In the genomic region with DNA sequence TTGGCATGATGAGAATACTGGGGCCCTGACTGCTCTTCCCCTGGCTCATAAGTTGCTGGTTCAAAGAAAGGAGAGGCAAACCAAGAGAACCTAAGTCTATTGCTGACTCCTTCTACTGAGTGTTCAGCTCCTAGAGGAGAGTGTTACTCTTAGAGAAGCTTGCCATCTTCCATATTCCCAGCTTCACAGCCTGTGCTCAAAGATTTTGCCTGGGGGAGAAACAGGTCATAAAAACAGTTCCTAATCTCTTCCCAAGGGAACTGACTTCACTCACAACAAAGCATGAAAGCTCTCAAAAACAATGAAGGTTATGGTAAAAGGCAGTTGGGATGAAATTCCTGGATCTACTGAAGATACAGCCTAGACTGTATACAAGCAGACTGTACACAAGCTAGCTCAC, we compare ENCODE assay signal across 21 cellular contexts.
"Had no signal": no experiment of that assay in that cellular context is flagged by ENCODE, and none has a peak within 500 bp of the region (broad histone marks: within the 10 kb centered on the region; RNA-seq: fewer than 3 reads in every experiment).

No MANE protein-coding gene starts in this region.

- DNase-seq: activated CD4-positive, alpha-beta T cell treated with anti-CD3 and anti-CD28 coated beads, Interleukin-2, amount 10 ng/mL, durations not matched to agents 7 days and 5 days; activated CD4-positive, CD25-positive, alpha-beta regulatory T cell; activated CD8-positive, alpha-beta memory T cell treated with anti-CD3 and anti-CD28 coated beads, Interleukin-2, amount 50 U/mL, for 48 hours; activated effector memory CD4-positive, alpha-beta T cell treated with anti-CD3 and anti-CD28 coated beads, Interleukin-2, amount 50 U/mL, for 16 hours; activated naive CD4-positive, alpha-beta T cell treated with anti-CD3 and anti-CD28 coated beads, Interleukin-2, amount 50 U/mL, for 16 hours; activated T-cell treated with anti-CD3 and anti-CD28 coated beads, Interleukin-2, amount 50 U/mL, for 48 hours; cerebellar nuclear complex; cortex of kidney; esophagus squamous epithelium; foreskin melanocyte; kidney; stimulated activated CD4-positive, alpha-beta T cell treated with anti-CD3 and anti-CD28 coated beads, Interleukin-12 subunit alpha, Interleukin-12 subunit beta, amount 100 ng/mL, for 4 hours; stimulated activated CD4-positive, alpha-beta T cell treated with anti-CD3 and anti-CD28 coated beads, Interleukin-1b, Interleukin-23, amount 100 ng/mL, for 48 hours; stimulated activated naive CD8-positive, alpha-beta T cell treated with anti-CD3 and anti-CD28 coated beads, Interleukin-15, Interleukin-2, amounts not matched to agents 100 U/mL and 50 U/mL, for 24 hours; substantia nigra; tibial artery had no signal

- H3K36me3 ChIP-seq: breast epithelium, prostate gland had no signal

- H3K27ac ChIP-seq: breast epithelium, esophagus squamous epithelium, prostate gland, right atrium auricular region, tibial artery had no signal

- H3K4me1 ChIP-seq: breast epithelium, esophagus squamous epithelium, prostate gland, right atrium auricular region, tibial artery had no signal

- H3K4me3 ChIP-seq: breast epithelium, esophagus squamous epithelium, prostate gland, right atrium auricular region, tibial artery had no signal

- H3K4me3 Mint-ChIP-seq: activated CD4-positive, alpha-beta T cell treated with anti-CD3 and anti-CD28 coated beads, Interleukin-2, amount 10 ng/mL, durations not matched to agents 7 days and 5 days; T-helper 2 cell treated with Interferon-gamma antibody and Interleukin-4, amounts not matched to agents 5 μg/mL and 100 μg/mL, for 36 hours had no signal

- H3K27me3 Mint-ChIP-seq: activated CD4-positive, alpha-beta T cell treated with anti-CD3 and anti-CD28 coated beads, Interleukin-2, amount 10 ng/mL, durations not matched to agents 7 days and 5 days had no signal

- H3K9me3 ChIP-seq: breast epithelium, esophagus squamous epithelium, prostate gland, right atrium auricular region, tibial artery had no signal

- H3K27ac Mint-ChIP-seq: activated CD4-positive, alpha-beta T cell treated with anti-CD3 and anti-CD28 coated beads, Interleukin-2, amount 10 ng/mL, durations not matched to agents 7 days and 5 days; T-helper 2 cell treated with Interferon-gamma antibody and Interleukin-4, amounts not matched to agents 5 μg/mL and 100 μg/mL, for 36 hours had no signal

- H3K9me3 Mint-ChIP-seq: activated CD4-positive, alpha-beta T cell treated with anti-CD3 and anti-CD28 coated beads, Interleukin-2, amount 10 ng/mL, durations not matched to agents 7 days and 5 days; T-helper 2 cell treated with Interferon-gamma antibody and Interleukin-4, amounts not matched to agents 5 μg/mL and 100 μg/mL, for 36 hours had no signal

- ATAC-seq: left lobe of liver; stimulated activated naive CD8-positive, alpha-beta T cell treated with anti-CD3 and anti-CD28 coated beads, Interleukin-15, Interleukin-2, amounts not matched to agents 100 U/mL and 50 U/mL, for 24 hours had no signal
